Comparison of ENCODE assay signal across 16 cellular contexts in genomic region chr10:33612116-33612515, GRCh38.
DNase-seq lines count a peak whose midpoint lies in the region; ATAC-seq, FAIRE-seq and TF ChIP-seq lines count a peak whose summit lies in the region.
"Had no signal": no experiment of that assay in that cellular context is flagged by ENCODE, and none has a peak within 500 bp of the region (broad histone marks: within the 10 kb centered on the region; RNA-seq: fewer than 3 reads in every experiment).

No MANE protein-coding gene starts in this region.

- CTCF ChIA-PET in GM12878 (lab: Yijun Ruan, JAX) (interaction anchor here (0.8 to 1.4 kb wide), 2 partner anchors 195 to 281 kb away, joined by 3 read pairs; no protein-coding TSS in a partner anchor), PC-9 (lab: Charles Lee) (no interaction called here)

- TF ChIP-seq POLR2A in GM12878 (IDR thresholded peaks at IDR 0.05; ENCODE audit: low read depth, low read length) (no peak), vagina (IDR thresholded peaks at IDR 0.05) (no peak)

- TF ChIP-seq EP300 in GM12878 (IDR thresholded peaks at IDR 0.05; ENCODE audit: borderline replicate concordance in 1 of 2, control insufficient read depth in 1 of 2, low read depth in 2 of 2, low read length in 2 of 2), result no peak

- H2AFZ ChIP-seq in GM12878 (ENCODE audit: control insufficient read depth, low read depth, low read length) (no peak overlapping the region), PC-9 (no peak overlapping the region)

- no peak for FAIRE-seq in GM12878 (lab: Jason Lieb, UNC)
- FAIRE-seq: colon had no signal

- POLR2A ChIA-PET in GM12878 (lab: Charles Lee) (no interaction called here), PC-9 (lab: Charles Lee; ENCODE audit: unreplicated experiment) (no interaction called here)

- peaks cover 5% of the 10 kb centered on the region; the same call in 1 of the 2 replicates for H3F3A ChIP-seq in PC-9 (ENCODE audit: insufficient read depth, low read depth)

- ATAC-seq in Right ventricle myocardium inferior (no peak), GM12878 (peak; percentile 13; the same call in 2 of the 3 replicates), left lobe of liver (peak; percentile 63), GM21825 (IDR thresholded peaks at IDR 0.05; ENCODE audit: unreplicated experiment) (no peak)

- no peak overlapping the region for H3K9ac ChIP-seq in GM12878 (ENCODE audit: control insufficient read depth, insufficient read depth, low read length)

- RAD21 ChIA-PET in GM12878 (lab: Charles Lee; ENCODE audit: unreplicated experiment), result interaction anchor here (1.0 to 1.5 kb wide), 4 partner anchors 12 to 419 kb away, joined by 3 to 4 read pairs (median 4); no protein-coding TSS in a partner anchor

- no peaks in the 10 kb centered on the region for H3K9me2 ChIP-seq in PC-9 (ENCODE audit: insufficient read depth)

- H3K4me2 ChIP-seq in GM12878 (ENCODE audit: control insufficient read depth, insufficient read depth), result no peak overlapping the region
- no peak overlapping the region for H3K4me2 ChIP-seq in PC-9

- no peaks in the 10 kb centered on the region for H3K36me3 ChIP-seq in right atrium auricular region
- no peaks in the 10 kb centered on the region for H3K36me3 ChIP-seq in GM12878 (ENCODE audit: control insufficient read depth in 2 of 2, insufficient read depth in 2 of 2, low read length in 1 of 2)
- no peaks in the 10 kb centered on the region for H3K36me3 ChIP-seq in vagina
- no peaks in the 10 kb centered on the region for H3K36me3 ChIP-seq in PC-9 (ENCODE audit: low read depth)
- H3K36me3 ChIP-seq: tibial nerve had no signal

- in situ Hi-C loops in GM12878 (cut with MboI), result no loop called here

- peaks cover 0 to 12% of the 10 kb centered on the region in 2 donors for H3K4me1 ChIP-seq in right atrium auricular region
- no peaks in the 10 kb centered on the region for H3K4me1 ChIP-seq in GM12878 (ENCODE audit: control insufficient read depth, insufficient read depth, low read length)
- no peaks in the 10 kb centered on the region for H3K4me1 ChIP-seq in vagina
- H3K4me1 ChIP-seq in PC-9 (replicated peaks; ENCODE audit: insufficient read depth), result peaks cover 23% of the 10 kb centered on the region

- H3K27me3 ChIP-seq in right atrium auricular region, result no peaks in the 10 kb centered on the region
- H3K27me3 ChIP-seq in GM12878 (replicated peaks in 1 of 2; ENCODE audit: control insufficient read depth in 2 of 2, insufficient read depth in 2 of 2, low read length in 1 of 2), result no peaks in the 10 kb centered on the region
- H3K27me3 ChIP-seq in vagina, result no peaks in the 10 kb centered on the region
- no peaks in the 10 kb centered on the region for H3K27me3 ChIP-seq in PC-9 (ENCODE audit: insufficient read depth, low read depth)
- H3K27me3 ChIP-seq: tibial nerve had no signal

- H3K79me2 ChIP-seq in GM12878 (ENCODE audit: control insufficient read depth, insufficient read depth, low read length), result no peaks in the 10 kb centered on the region
- no peaks in the 10 kb centered on the region for H3K79me2 ChIP-seq in PC-9 (ENCODE audit: low read depth)

- SMC1A ChIA-PET in GM12878 (lab: Charles Lee; ENCODE audit: uncharacterized antibody, unreplicated experiment), result interaction anchor here (0.9 to 2.7 kb wide), 15 partner anchors 9 to 463 kb away, joined by 3 to 20 read pairs (median 4); no protein-coding TSS in a partner anchor

- WGBS in GM12878 (ENCODE audit: insufficient coverage, insufficient replicate concordance, low lambda C conversion rate, missing lambda C conversion rate), result 6% methylated on average over 1 of the region's 1 CpG

- peak overlapping the region; percentile 27 to 40 for H3K27ac ChIP-seq in right atrium auricular region
- H3K27ac ChIP-seq in GM12878 (ENCODE audit: control insufficient read depth, insufficient read depth), result no peak overlapping the region
- H3K27ac ChIP-seq in vagina, result peak overlapping the region; percentile 21
- no peak overlapping the region for H3K27ac ChIP-seq in PC-9
- H3K27ac ChIP-seq: SK-N-MC had no signal

- no peak for TF ChIP-seq RAD21 in GM12878 (IDR thresholded peaks at IDR 0.05; ENCODE audit: insufficient read depth, low read depth, low read length)

- H3K4me3 ChIP-seq in right atrium auricular region (no peak overlapping the region), GM12878 (no peak overlapping the region), vagina (no peak overlapping the region), PC-9 (no peak overlapping the region)
- H3K4me3 ChIP-seq: SK-N-MC, tibial nerve had no signal

- no peak for DNase-seq in right atrium auricular region (ENCODE audit: low spot score)
- DNase-seq in Right ventricle myocardium inferior (ENCODE audit: missing footprints), result no peak
- no peak for DNase-seq in GM12878 (ENCODE audit: low read depth, low spot score)
- DNase-seq in left lobe of liver (ENCODE audit: low spot score), result no peak
- DNase-seq in vagina (ENCODE audit: extremely low spot score in 2 of 2), result no peak
- no peak for DNase-seq in PC-9
- DNase-seq in stimulated activated CD4-positive, alpha-beta T cell treated with anti-CD3 and anti-CD28 coated beads, Interleukin-4, amount 100 ng/mL, for 4 hours, result no peak
- DNase-seq: ACHN; activated CD4-positive, CD25-positive, alpha-beta regulatory T cell treated with anti-CD3 and anti-CD28 coated beads, Interleukin-2, amount 50 U/mL, for 72 hours; DMS79 treated with DMSO at 0.1 percent for 48 hours; NCI-H1105; NCI-H526 had no signal

- TF ChIP-seq CTCF in right atrium auricular region (IDR thresholded peaks at IDR 0.05) (no peak), GM12878 (IDR thresholded peaks at IDR 0.05 in 2 of 3, conservative IDR thresholded peaks at IDR 0.05 in 1 of 3; ENCODE audit: control insufficient read depth in 2 of 3, extremely low read depth in 1 of 3, insufficient read depth in 1 of 3, low read depth in 3 of 3, low read length in 3 of 3) (no peak), vagina (IDR thresholded peaks at IDR 0.05) (no peak), PC-9 (conservative IDR thresholded peaks at IDR 0.05) (no peak)

- intact Hi-C loops in Right ventricle myocardium inferior (cut with DNase I) (no loop called here), GM12878 (cut with micrococcal nuclease; ENCODE audit: unreplicated experiment) (no loop called here), vagina (cut with DNase I) (loop anchor here (5.0 kb wide), 1 partner anchor 1530 kb away; no protein-coding TSS in a partner anchor), PC-9 (cut with micrococcal nuclease; ENCODE audit: unreplicated experiment) (no loop called here)

- BruUV-seq in GM12878 (replicated peaks; lab: Mats Ljungman, UMichigan) (no TSS peak), PC-9 (replicated peaks; lab: Mats Ljungman, UMichigan) (no TSS peak)

- H3K9me3 ChIP-seq in right atrium auricular region (peaks cover 0 to 14% of the 10 kb centered on the region in 2 donors), GM12878 (replicated peaks; ENCODE audit: control insufficient read depth, insufficient read depth, low read length) (no peaks in the 10 kb centered on the region), vagina (no peaks in the 10 kb centered on the region), PC-9 (ENCODE audit: insufficient read depth, low read depth) (no peaks in the 10 kb centered on the region; the same call in 1 of the 2 replicates)

- H4K20me1 ChIP-seq in GM12878 (ENCODE audit: control insufficient read depth, insufficient read depth) (no peaks in the 10 kb centered on the region), PC-9 (ENCODE audit: insufficient read depth) (no peaks in the 10 kb centered on the region)

TF ChIP-seq in GM12878, 131 proteins besides CTCF, POLR2A, EP300 and RAD21 (continues in another document):
- no peak for TF ChIP-seq NFIC (IDR thresholded peaks at IDR 0.05; ENCODE audit: low read depth, low read length)
- TF ChIP-seq E4F1 (IDR thresholded peaks at IDR 0.05; ENCODE audit: borderline replicate concordance, partially characterized antibody), result no peak
- no peak for TF ChIP-seq NR2C2 (IDR thresholded peaks at IDR 0.05; ENCODE audit: borderline replicate concordance, control insufficient read depth, insufficient read length, low read depth)
- no peak for TF ChIP-seq E2F4 (IDR thresholded peaks at IDR 0.05; ENCODE audit: low read depth, low read length)
- no peak for TF ChIP-seq POU2F2 (IDR thresholded peaks at IDR 0.05; ENCODE audit: borderline replicate concordance, low read depth, low read length)

Comparison
In these comparisons a context has a peak if more than half of its experiments do, and no peak if none do; other contexts are left out.
1. H3K27ac ChIP-seq: peak in right atrium auricular region (2 of 2) and vagina (single experiment); none in GM12878 (single experiment) and PC-9 (single experiment).
2. ATAC-seq: peak in GM12878 (single experiment) and left lobe of liver (single experiment); none in Right ventricle myocardium inferior (single experiment) and GM21825 (single experiment).